ENCODE assay signal across 8 cellular contexts in genomic region chr22:31750365-31751284, GRCh38. TPM values are rescaled to one million over a fixed set of nuclear protein-coding genes. Genes with fewer than 3 reads are reported as not detected.
DNase-seq lines count a peak whose midpoint lies in the region; ATAC-seq and TF ChIP-seq lines count a peak whose summit lies in the region.

No MANE protein-coding gene starts in this region.

- CTCF ChIA-PET in A673 (lab: Charles Lee), result interaction anchor here (1.2 kb wide), 1 partner anchor 220 kb away, joined by 3 read pairs; no protein-coding TSS in a partner anchor
- CTCF ChIA-PET in naive thymus-derived CD4-positive, alpha-beta T cell (lab: Charles Lee), result no interaction called here

- H3K4me1 ChIP-seq in A673 (ENCODE audit: insufficient read depth, low read length, poor library complexity, severe bottlenecking), result peaks cover 21% of the 10 kb centered on the region
- peaks cover 31 to 37% of the 10 kb centered on the region in 2 donors for H3K4me1 ChIP-seq in naive thymus-derived CD4-positive, alpha-beta T cell (ENCODE audit: control insufficient read depth in 2 of 2, insufficient read depth in 2 of 2, low read length in 2 of 2)

- ATAC-seq in central memory CD8-positive, alpha-beta T cell (replicated peaks; ENCODE audit: extremely low read depth, poor library complexity, severe bottlenecking), result no peak
- ATAC-seq in naive thymus-derived CD4-positive, alpha-beta T cell, result no peak
- no peak for ATAC-seq in HG02678 (IDR thresholded peaks at IDR 0.05; ENCODE audit: unreplicated experiment)

- H3K27me3 Mint-ChIP-seq in IgD-negative memory B cell, result no peaks in the 10 kb centered on the region
- no peaks in the 10 kb centered on the region for H3K27me3 Mint-ChIP-seq in central memory CD8-positive, alpha-beta T cell
- peaks cover 0 to 2% (median 0%) of the 10 kb centered on the region in 5 donors for H3K27me3 Mint-ChIP-seq in naive thymus-derived CD4-positive, alpha-beta T cell

- H3K27ac ChIP-seq in A673 (ENCODE audit: low read depth, low read length, poor library complexity, severe bottlenecking), result peak overlapping the region; percentile 84
- peak overlapping the region; percentile 83 for H3K27ac ChIP-seq in naive thymus-derived CD4-positive, alpha-beta T cell (ENCODE audit: low read depth, low read length)

- peak overlapping the region; percentile 91 to 99 (median 97) for H3K27ac Mint-ChIP-seq in IgD-negative memory B cell
- H3K27ac Mint-ChIP-seq in central memory CD8-positive, alpha-beta T cell (ENCODE audit: low read depth), result peak overlapping the region; percentile 93
- peak overlapping the region; percentile 82 to 98 (median 96) for H3K27ac Mint-ChIP-seq in naive thymus-derived CD4-positive, alpha-beta T cell

- peaks cover 2% of the 10 kb centered on the region for H3K36me3 Mint-ChIP-seq in IgD-negative memory B cell
- H3K36me3 Mint-ChIP-seq in central memory CD8-positive, alpha-beta T cell (ENCODE audit: insufficient read depth), result peaks cover 33% of the 10 kb centered on the region
- H3K36me3 Mint-ChIP-seq in naive thymus-derived CD4-positive, alpha-beta T cell, result peaks cover 0 to 8% (median 0%) of the 10 kb centered on the region in 5 donors

- peaks cover 47 to 52% (median 52%) of the 10 kb centered on the region in 3 donors for H3K4me1 Mint-ChIP-seq in IgD-negative memory B cell
- peaks cover 50% of the 10 kb centered on the region for H3K4me1 Mint-ChIP-seq in central memory CD8-positive, alpha-beta T cell
- peaks cover 43 to 69% (median 66%) of the 10 kb centered on the region in 7 donors for H3K4me1 Mint-ChIP-seq in naive thymus-derived CD4-positive, alpha-beta T cell

- no peak for DNase-seq in A673 (ENCODE audit: low spot score)
- DNase-seq in central memory CD8-positive, alpha-beta T cell (ENCODE audit: low spot score in 2 of 2), result no peak
- DNase-seq in naive thymus-derived CD4-positive, alpha-beta T cell, result no peak
- DNase-seq in stimulated activated naive CD4-positive, alpha-beta T cell treated with Interleukin-2 at 50 U/mL for 16 hours (lab: John Stamatoyannopoulos, UW), result no peak
- DNase-seq in stimulated activated naive CD4-positive, alpha-beta T cell (lab: John Stamatoyannopoulos, UW), result no peak
- no peak for DNase-seq in OCI-M1 (lab: John Stamatoyannopoulos, UW)

- intact Hi-C loops in A673 (cut with micrococcal nuclease; ENCODE audit: unreplicated experiment), result loop anchor here (10.0 kb wide), 1 partner anchor 194 kb away; the partner anchor contains the start of gene YWHAH
- intact Hi-C loops in naive thymus-derived CD4-positive, alpha-beta T cell (cut with micrococcal nuclease), result loop anchor here (1.0 to 10.0 kb wide), 20 partner anchors 73 to 1983 kb away; partner anchors contain the start of genes FBXO7 (in 2 of the 2), PATZ1 (in 2 of the 2), PES1 (in 2 of the 2) and PIK3IP1 (in 2 of the 2)

- H3K4me3 Mint-ChIP-seq in IgD-negative memory B cell, result peak overlapping the region; percentile 87 to 98 (median 93)
- H3K4me3 Mint-ChIP-seq in central memory CD8-positive, alpha-beta T cell, result peak overlapping the region; percentile 85
- peak overlapping the region; percentile 87 to 97 (median 94) for H3K4me3 Mint-ChIP-seq in naive thymus-derived CD4-positive, alpha-beta T cell

- POLR2A ChIA-PET in A673 (lab: Charles Lee; ENCODE audit: low non-redundant PET), result interaction anchor here (0.9 kb wide), 1 partner anchor 220 kb away, joined by 4 read pairs; no protein-coding TSS in a partner anchor
- POLR2A ChIA-PET in naive thymus-derived CD4-positive, alpha-beta T cell (lab: Charles Lee), result interaction anchor here (1.0 to 2.9 kb wide), 5 partner anchors 74 to 404 kb away, joined by 3 to 11 read pairs (median 4); partner anchors contain the start of genes PATZ1 and PISD

- peaks cover 6% of the 10 kb centered on the region for H3K36me3 ChIP-seq in A673 (ENCODE audit: insufficient read depth, low read length, poor library complexity, severe bottlenecking)
- peaks cover 0 to 5% (median 0%) of the 10 kb centered on the region in 3 experiments for H3K36me3 ChIP-seq in naive thymus-derived CD4-positive, alpha-beta T cell (ENCODE audit: control insufficient read depth in 2 of 3, insufficient read depth in 3 of 3, low read length in 3 of 3)

- H3K27me3 ChIP-seq in A673 (replicated peaks; ENCODE audit: insufficient read depth, low read depth, low read length, poor library complexity), result no peaks in the 10 kb centered on the region
- no peaks in the 10 kb centered on the region for H3K27me3 ChIP-seq in naive thymus-derived CD4-positive, alpha-beta T cell (ENCODE audit: control insufficient read depth in 2 of 2, insufficient read depth in 2 of 2, low read length in 2 of 2)

- no peaks in the 10 kb centered on the region for H3K9me3 ChIP-seq in A673 (ENCODE audit: low read depth, low read length, poor library complexity, severe bottlenecking)
- no peaks in the 10 kb centered on the region for H3K9me3 ChIP-seq in naive thymus-derived CD4-positive, alpha-beta T cell (ENCODE audit: control insufficient read depth in 2 of 3, low read length in 3 of 3)

- H3K9me3 Mint-ChIP-seq in IgD-negative memory B cell, result peaks cover 0 to 1% (median 0%) of the 10 kb centered on the region in 3 donors
- H3K9me3 Mint-ChIP-seq in central memory CD8-positive, alpha-beta T cell, result no peaks in the 10 kb centered on the region
- peaks cover 0 to 3% (median 0%) of the 10 kb centered on the region in 11 donors for H3K9me3 Mint-ChIP-seq in naive thymus-derived CD4-positive, alpha-beta T cell

- BruUV-seq in A673 (replicated peaks; lab: Mats Ljungman, UMichigan), result TSS peak; percentile 12

- no peak for TF ChIP-seq CTCF in A673 (conservative IDR thresholded peaks at IDR 0.05; ENCODE audit: low read depth, low read length)

- H3K4me3 ChIP-seq in A673 (ENCODE audit: low read depth, low read length, poor library complexity, severe bottlenecking), result peak overlapping the region; percentile 76
- peak overlapping the region; percentile 92 for H3K4me3 ChIP-seq in naive thymus-derived CD4-positive, alpha-beta T cell (ENCODE audit: low read length)

RNA-seq across cellular contexts. Expression of gene PRR14L, which starts 0.7 kb away (rescaled TPM):
- total RNA-seq in A673 (2021), result 61.0 and 65.4 TPM in 2 replicates
- polyA plus RNA-seq in IgD-negative memory B cell, result 28.4 TPM
- total RNA-seq in naive thymus-derived CD4-positive, alpha-beta T cell, result 10 to 100 TPM; 43.1 to 82.6 (median 66.9) TPM
- 10 to 100 TPM; 18.7 to 29.2 TPM for polyA plus RNA-seq in naive thymus-derived CD4-positive, alpha-beta T cell

RNA-seq across cellular contexts. Expression of gene DEPDC5, which starts 3.2 kb away (rescaled TPM):
- 39.3 and 41.1 TPM in 2 replicates for total RNA-seq in A673 (2021)
- polyA plus RNA-seq in IgD-negative memory B cell, result 30.7 TPM
- 10 to 100 TPM; 42.9 to 54.1 (median 44.2) TPM for total RNA-seq in naive thymus-derived CD4-positive, alpha-beta T cell
- 10 to 100 TPM in 1 of 2 donors, 1 to 10 TPM in 1; 5.7 to 10.5 TPM for polyA plus RNA-seq in naive thymus-derived CD4-positive, alpha-beta T cell
